23 cellular contexts compared by ENCODE assay signal in genomic region chr17:2909853-2910234, GRCh38.
DNase-seq lines count a peak whose midpoint lies in the region; ATAC-seq and TF ChIP-seq lines count a peak whose summit lies in the region.
"Had no signal": no experiment of that assay in that cellular context is flagged by ENCODE, and none has a peak within 500 bp of the region (broad histone marks: within the 10 kb centered on the region; RNA-seq: fewer than 3 reads in every experiment).

No MANE protein-coding gene starts in this region.

- no peaks in the 10 kb centered on the region for H3K9me3 ChIP-seq in CD4-positive, alpha-beta T cell (ENCODE audit: control insufficient read depth, low read length)
- H3K9me3 ChIP-seq: psoas muscle, tibial nerve had no signal

- POLR2A ChIA-PET in activated CD4-positive, alpha-beta T cell treated with anti-CD3 and anti-CD28 coated beads, Interleukin-2, amount 10 ng/mL, durations not matched to agents 7 days and 5 days (lab: Charles Lee), result no interaction called here
- POLR2A ChIA-PET in CD4-positive, alpha-beta T cell (lab: Charles Lee), result no interaction called here

- no peak for TF ChIP-seq CTCF in nephron (IDR thresholded peaks at IDR 0.05; ENCODE audit: unreplicated experiment in 3 of 3)
- no peak for TF ChIP-seq CTCF in CD4-positive, alpha-beta T cell (IDR thresholded peaks at IDR 0.05)

- intact Hi-C loops in dendritic cell treated with granulocyte-macrophage colony-stimulating factor and Interleukin-4, amounts not matched to agents 40 ng/mL and 50 ng/mL, for 4 days (cut with micrococcal nuclease), result no loop called here
- intact Hi-C loops in CD4-positive, alpha-beta T cell (cut with DNase I, micrococcal nuclease), result no loop called here

- H3K27ac Mint-ChIP-seq in stimulated activated naive CD8-positive, alpha-beta T cell treated with anti-CD3 and anti-CD28 coated beads, Interleukin-15, Interleukin-2, amounts not matched to agents 100 ng/mL and 50 ng/mL, for 24 hours, result peak overlapping the region; percentile 31
- peak overlapping the region; percentile 2 for H3K27ac Mint-ChIP-seq in dendritic cell treated with granulocyte-macrophage colony-stimulating factor and Interleukin-4, amounts not matched to agents 40 ng/mL and 50 ng/mL, for 4 days
- peak overlapping the region; percentile 35 to 94 (median 42) for H3K27ac Mint-ChIP-seq in nephron
- H3K27ac Mint-ChIP-seq in activated CD4-positive, alpha-beta T cell treated with anti-CD3 and anti-CD28 coated beads, Interleukin-2, amount 10 ng/mL, durations not matched to agents 7 days and 5 days, result no peak overlapping the region
- H3K27ac Mint-ChIP-seq in CD4-positive, alpha-beta T cell, result no peak overlapping the region
- H3K27ac Mint-ChIP-seq: activated naive CD4-positive, alpha-beta T cell treated with anti-CD3 and anti-CD28 coated beads, Interleukin-2, amount 10 ng/mL, durations not matched to agents 7 days and 5 days; neural progenitor cell had no signal

- no peak overlapping the region for H3K4me3 Mint-ChIP-seq in stimulated activated naive CD8-positive, alpha-beta T cell treated with anti-CD3 and anti-CD28 coated beads, Interleukin-15, Interleukin-2, amounts not matched to agents 100 ng/mL and 50 ng/mL, for 24 hours
- H3K4me3 Mint-ChIP-seq in dendritic cell treated with granulocyte-macrophage colony-stimulating factor and Interleukin-4, amounts not matched to agents 40 ng/mL and 50 ng/mL, for 4 days, result no peak overlapping the region
- H3K4me3 Mint-ChIP-seq in nephron, result no peak overlapping the region
- H3K4me3 Mint-ChIP-seq in activated CD4-positive, alpha-beta T cell treated with anti-CD3 and anti-CD28 coated beads, Interleukin-2, amount 10 ng/mL, durations not matched to agents 7 days and 5 days, result no peak overlapping the region
- H3K4me3 Mint-ChIP-seq in CD4-positive, alpha-beta T cell, result no peak overlapping the region
- H3K4me3 Mint-ChIP-seq: activated naive CD4-positive, alpha-beta T cell treated with anti-CD3 and anti-CD28 coated beads, Interleukin-2, amount 10 ng/mL, durations not matched to agents 7 days and 5 days; neural progenitor cell had no signal

- peaks cover 17% of the 10 kb centered on the region for H3K36me3 Mint-ChIP-seq in stimulated activated naive CD8-positive, alpha-beta T cell treated with anti-CD3 and anti-CD28 coated beads, Interleukin-15, Interleukin-2, amounts not matched to agents 100 ng/mL and 50 ng/mL, for 24 hours (ENCODE audit: low read depth)
- H3K36me3 Mint-ChIP-seq in dendritic cell treated with granulocyte-macrophage colony-stimulating factor and Interleukin-4, amounts not matched to agents 40 ng/mL and 50 ng/mL, for 4 days (ENCODE audit: low read depth), result peaks cover 72% of the 10 kb centered on the region
- peaks cover 4% of the 10 kb centered on the region for H3K36me3 Mint-ChIP-seq in nephron (ENCODE audit: low read depth)
- H3K36me3 Mint-ChIP-seq in activated CD4-positive, alpha-beta T cell treated with anti-CD3 and anti-CD28 coated beads, Interleukin-2, amount 10 ng/mL, durations not matched to agents 7 days and 5 days (ENCODE audit: low read depth), result peaks cover 19% of the 10 kb centered on the region
- H3K36me3 Mint-ChIP-seq in CD4-positive, alpha-beta T cell (ENCODE audit: low read depth), result peaks cover 52% of the 10 kb centered on the region
- H3K36me3 Mint-ChIP-seq: neural progenitor cell had no signal

- H3K9me3 Mint-ChIP-seq in stimulated activated naive CD8-positive, alpha-beta T cell treated with anti-CD3 and anti-CD28 coated beads, Interleukin-15, Interleukin-2, amounts not matched to agents 100 ng/mL and 50 ng/mL, for 24 hours, result no peaks in the 10 kb centered on the region
- H3K9me3 Mint-ChIP-seq in dendritic cell treated with granulocyte-macrophage colony-stimulating factor and Interleukin-4, amounts not matched to agents 40 ng/mL and 50 ng/mL, for 4 days, result no peaks in the 10 kb centered on the region
- peaks cover 3% of the 10 kb centered on the region for H3K9me3 Mint-ChIP-seq in nephron
- H3K9me3 Mint-ChIP-seq in activated CD4-positive, alpha-beta T cell treated with anti-CD3 and anti-CD28 coated beads, Interleukin-2, amount 10 ng/mL, durations not matched to agents 7 days and 5 days, result peaks cover 4% of the 10 kb centered on the region
- no peaks in the 10 kb centered on the region for H3K9me3 Mint-ChIP-seq in CD4-positive, alpha-beta T cell

- no peaks in the 10 kb centered on the region for H3K27me3 Mint-ChIP-seq in stimulated activated naive CD8-positive, alpha-beta T cell treated with anti-CD3 and anti-CD28 coated beads, Interleukin-15, Interleukin-2, amounts not matched to agents 100 ng/mL and 50 ng/mL, for 24 hours
- H3K27me3 Mint-ChIP-seq in dendritic cell treated with granulocyte-macrophage colony-stimulating factor and Interleukin-4, amounts not matched to agents 40 ng/mL and 50 ng/mL, for 4 days, result no peaks in the 10 kb centered on the region
- peaks cover 14% of the 10 kb centered on the region for H3K27me3 Mint-ChIP-seq in nephron (ENCODE audit: low read depth)
- no peaks in the 10 kb centered on the region for H3K27me3 Mint-ChIP-seq in activated CD4-positive, alpha-beta T cell treated with anti-CD3 and anti-CD28 coated beads, Interleukin-2, amount 10 ng/mL, durations not matched to agents 7 days and 5 days
- H3K27me3 Mint-ChIP-seq in CD4-positive, alpha-beta T cell, result no peaks in the 10 kb centered on the region
- H3K27me3 Mint-ChIP-seq: activated naive CD4-positive, alpha-beta T cell treated with anti-CD3 and anti-CD28 coated beads, Interleukin-2, amount 10 ng/mL, durations not matched to agents 7 days and 5 days had no signal

- no peak overlapping the region for H3K27ac ChIP-seq in CD4-positive, alpha-beta T cell (ENCODE audit: low read depth, low read length)
- H3K27ac ChIP-seq: neural progenitor cell, psoas muscle, skin epidermis, tibial nerve had no signal

- DNase-seq in stimulated activated naive CD8-positive, alpha-beta T cell treated with anti-CD3 and anti-CD28 coated beads, Interleukin-15, Interleukin-2, amounts not matched to agents 100 U/mL and 50 U/mL, for 24 hours, result no peak
- DNase-seq in HPDE6-E6E7 (ENCODE audit: extremely low spot score) (no peak), NCI-H1930 (lab: John Stamatoyannopoulos, UW) (no peak)
- no peak for DNase-seq in activated CD4-positive, alpha-beta T cell treated with anti-CD3 and anti-CD28 coated beads, Interleukin-2, amount 10 ng/mL, durations not matched to agents 7 days and 5 days
- no peak for DNase-seq in CD4-positive, alpha-beta T cell
- DNase-seq: activated naive CD4-positive, alpha-beta T cell treated with anti-CD3 and anti-CD28 coated beads, Interleukin-2, amount 10 ng/mL, durations not matched to agents 7 days and 5 days; activated T-cell treated with anti-CD3 and anti-CD28 coated beads, Interleukin-2, amount 50 U/mL, for 48 hours; aorta; caudate nucleus; NCI-H1694; NCI-H226; PC-3; psoas muscle; SHP77; stimulated activated CD4-positive, alpha-beta T cell treated with anti-CD3 and anti-CD28 coated beads, Interleukin-2, amount 100 ng/mL, for 24 hours; stimulated activated naive CD4-positive, alpha-beta T cell treated with Interleukin-2 at 50 U/mL for 16 hours; SW 1271 had no signal

- peaks cover 26% of the 10 kb centered on the region for H3K4me1 Mint-ChIP-seq in stimulated activated naive CD8-positive, alpha-beta T cell treated with anti-CD3 and anti-CD28 coated beads, Interleukin-15, Interleukin-2, amounts not matched to agents 100 ng/mL and 50 ng/mL, for 24 hours (ENCODE audit: low read depth)
- H3K4me1 Mint-ChIP-seq in dendritic cell treated with granulocyte-macrophage colony-stimulating factor and Interleukin-4, amounts not matched to agents 40 ng/mL and 50 ng/mL, for 4 days (ENCODE audit: low read depth), result peaks cover 11% of the 10 kb centered on the region
- H3K4me1 Mint-ChIP-seq in nephron, result peaks cover 20% of the 10 kb centered on the region
- peaks cover 6% of the 10 kb centered on the region for H3K4me1 Mint-ChIP-seq in activated CD4-positive, alpha-beta T cell treated with anti-CD3 and anti-CD28 coated beads, Interleukin-2, amount 10 ng/mL, durations not matched to agents 7 days and 5 days
- H3K4me1 Mint-ChIP-seq in CD4-positive, alpha-beta T cell (ENCODE audit: low read depth), result peaks cover 11% of the 10 kb centered on the region

- no peak for ATAC-seq in stimulated activated naive CD8-positive, alpha-beta T cell treated with anti-CD3 and anti-CD28 coated beads, Interleukin-15, Interleukin-2, amounts not matched to agents 100 U/mL and 50 U/mL, for 24 hours
- ATAC-seq in CD4-positive, alpha-beta T cell (ENCODE audit: poor library complexity), result no peak
- ATAC-seq: PC-3, psoas muscle had no signal

- CTCF ChIA-PET in activated CD4-positive, alpha-beta T cell treated with anti-CD3 and anti-CD28 coated beads, Interleukin-2, amount 10 ng/mL, durations not matched to agents 7 days and 5 days (lab: Charles Lee), result interaction anchor here (0.6 kb wide), 1 partner anchor 1323 kb away, joined by 3 read pairs; no protein-coding TSS in a partner anchor
- CTCF ChIA-PET in CD4-positive, alpha-beta T cell (lab: Charles Lee), result no interaction called here

- no peaks in the 10 kb centered on the region for H3K27me3 ChIP-seq in CD4-positive, alpha-beta T cell (ENCODE audit: control insufficient read depth, insufficient read depth, low read length)
- H3K27me3 ChIP-seq: neural progenitor cell, tibial nerve had no signal

Comparison
In these comparisons a context has a peak if more than half of its experiments do, and no peak if none do; other contexts are left out.
1. H3K27ac Mint-ChIP-seq: peak in stimulated activated naive CD8-positive, alpha-beta T cell treated with anti-CD3 and anti-CD28 coated beads, Interleukin-15, Interleukin-2, amounts not matched to agents 100 ng/mL and 50 ng/mL, for 24 hours (single experiment), dendritic cell treated with granulocyte-macrophage colony-stimulating factor and Interleukin-4, amounts not matched to agents 40 ng/mL and 50 ng/mL, for 4 days (single experiment) and nephron (3 of 3); none in activated CD4-positive, alpha-beta T cell treated with anti-CD3 and anti-CD28 coated beads, Interleukin-2, amount 10 ng/mL, durations not matched to agents 7 days and 5 days (single experiment) and CD4-positive, alpha-beta T cell (single experiment).